In the genomic region with DNA sequence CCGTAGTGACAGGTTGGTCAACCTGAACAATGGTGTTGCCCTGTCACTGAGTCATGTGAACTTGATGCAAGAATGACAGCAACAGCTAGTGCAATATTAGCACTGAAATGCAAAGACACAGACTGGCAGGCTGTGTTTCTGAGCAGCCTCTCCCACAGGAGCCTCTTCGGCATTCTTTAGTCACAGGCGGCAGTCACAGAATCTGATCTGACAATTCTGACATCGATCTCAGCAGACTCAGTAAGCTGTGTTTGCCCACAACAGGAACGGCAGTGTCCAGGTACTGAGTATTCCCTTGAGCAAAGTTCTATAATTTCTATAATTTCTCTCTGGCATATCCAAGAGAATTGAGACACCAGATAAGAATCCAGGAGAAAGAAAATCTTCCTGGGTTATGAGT, we compare ENCODE assay signal across 2 cellular contexts.
TF ChIP-seq lines count a peak whose summit lies in the region.

No MANE protein-coding gene starts in this region.

TF ChIP-seq in H1, 55 proteins besides CTCF, POLR2A, EP300 and RAD21:
- TF ChIP-seq GABPA (IDR thresholded peaks at IDR 0.05; ENCODE audit: borderline replicate concordance, insufficient read depth, low read length) (no peak), CBX8 (IDR thresholded peaks at IDR 0.05; ENCODE audit: borderline replicate concordance, low read depth, low read length) (no peak), TEAD4 (IDR thresholded peaks at IDR 0.05; ENCODE audit: low read depth, low read length) (no peak), BRCA1 (IDR thresholded peaks at IDR 0.05; ENCODE audit: low read depth, low read length) (no peak), FOSL1 (IDR thresholded peaks at IDR 0.05; ENCODE audit: insufficient read depth, low read depth, low read length) (no peak), SIRT6 (IDR thresholded peaks at IDR 0.05; ENCODE audit: low read length) (no peak), CTBP2 (IDR thresholded peaks at IDR 0.05; ENCODE audit: borderline replicate concordance, insufficient read depth, insufficient read length, low read length) (no peak), ATF2 (IDR thresholded peaks at IDR 0.05; ENCODE audit: low read length) (no peak), KDM1A (IDR thresholded peaks at IDR 0.05; ENCODE audit: borderline replicate concordance, low read length) (no peak)
- TF ChIP-seq, protein P1, sequence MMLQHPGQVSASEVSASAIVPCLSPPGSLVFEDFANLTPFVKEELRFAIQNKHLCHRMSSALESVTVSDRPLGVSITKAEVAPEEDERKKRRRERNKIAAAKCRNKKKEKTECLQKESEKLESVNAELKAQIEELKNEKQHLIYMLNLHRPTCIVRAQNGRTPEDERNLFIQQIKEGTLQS (IDR thresholded peaks at IDR 0.05; ENCODE audit: insufficient read depth, low read depth, low read length), result no peak
TF ChIP-seq in H1: peak in this region for 0.

TF ChIP-seq in neural cell, 6 proteins besides CTCF, POLR2A, EP300 and RAD21:
- TF ChIP-seq REST (IDR thresholded peaks at IDR 0.05; ENCODE audit: borderline replicate concordance) (no peak), SMC3 (conservative IDR thresholded peaks at IDR 0.05; ENCODE audit: poor library complexity) (no peak), POLR2AphosphoS5 (IDR thresholded peaks at IDR 0.05) (peak; percentile 60), TAF1 (IDR thresholded peaks at IDR 0.05; ENCODE audit: low read depth) (no peak)
TF ChIP-seq in neural cell: peak in this region for 1.
